Comparison of ENCODE assay signal across 21 cellular contexts in the genomic region with DNA sequence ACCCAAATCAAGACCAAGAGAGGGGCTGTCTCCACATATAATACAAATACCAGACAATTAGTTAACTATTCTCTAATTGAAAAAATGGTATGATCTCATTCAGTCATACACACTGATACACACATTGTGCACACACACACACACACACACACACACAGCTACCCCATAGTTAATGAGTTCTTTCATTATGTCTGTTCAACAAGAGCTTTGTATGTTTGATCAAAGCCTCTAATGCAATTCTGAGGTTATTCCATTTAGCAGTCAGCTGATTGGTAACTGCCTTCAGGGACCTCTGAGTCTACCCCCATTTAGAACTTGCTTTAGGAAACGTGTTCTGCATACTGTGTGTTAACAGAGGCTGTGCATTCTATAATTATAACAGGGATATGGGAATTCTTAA.
DNase-seq lines count a peak whose midpoint lies in the region; ATAC-seq, FAIRE-seq and TF ChIP-seq lines count a peak whose summit lies in the region.
"Had no signal": no experiment of that assay in that cellular context is flagged by ENCODE, and none has a peak within 500 bp of the region (broad histone marks: within the 10 kb centered on the region; RNA-seq: fewer than 3 reads in every experiment).

No MANE protein-coding gene starts in this region.

- in situ Hi-C loops in mammary epithelial cell (cut with MboI; ENCODE audit: low sequenced_read_pairs in 2 of 2) (no loop called here), HepG2 (cut with HindIII; ENCODE audit: extremely low pct_ligation_motif_present, low pct_unique_long_range_greater_than_20kb) (no loop called here)

- H3K27ac ChIP-seq in caudate nucleus (ENCODE audit: low read depth, low read length) (peak overlapping the region; percentile 83), mammary epithelial cell (ENCODE audit: insufficient read depth, low read depth, low read length) (no peak overlapping the region), HepG2 (ENCODE audit: extremely low read length, insufficient read depth, low read length) (no peak overlapping the region)
- H3K27ac ChIP-seq: GM23248 had no signal

- no peak for TF ChIP-seq CTCF in mammary epithelial cell (conservative IDR thresholded peaks at IDR 0.05 in 1 of 2, IDR thresholded peaks at IDR 0.05 in 1 of 2; ENCODE audit: extremely low read depth in 1 of 2, insufficient read depth in 1 of 2, low read depth in 1 of 2, low read length in 2 of 2)
- TF ChIP-seq CTCF in HepG2 (CRISPR knock-in tag; IDR thresholded peaks at IDR 0.05), result no peak

- CTCF ChIA-PET in mammary epithelial cell (lab: Charles Lee; ENCODE audit: low non-redundant PET), result no interaction called here
- CTCF ChIA-PET in HepG2 (lab: Yijun Ruan, JAX; ENCODE audit: low intra/inter-chr PET ratio, low total read pairs), result no interaction called here

- FAIRE-seq in HepG2 (lab: Jason Lieb, UNC), result no peak
- FAIRE-seq: GM12891 had no signal

- 0% methylated on average over 1 of the region's 1 CpG for WGBS in mammary epithelial cell (ENCODE audit: low coverage, missing lambda C conversion rate)
- WGBS in HepG2 (ENCODE audit: low lambda C conversion rate), result 100% methylated on average over 1 of the region's 1 CpG

- no peak overlapping the region for H3K4me3 ChIP-seq in mammary epithelial cell (replicated peaks in 1 of 3; ENCODE audit: insufficient read depth in 1 of 3, low read depth in 2 of 3, low read length in 3 of 3)
- H3K4me3 ChIP-seq in HepG2 (replicated peaks in 1 of 3; ENCODE audit: insufficient read depth in 1 of 3, low read depth in 2 of 3, low read length in 3 of 3), result no peak overlapping the region
- H3K4me3 ChIP-seq: GM23248 had no signal

- no peaks in the 10 kb centered on the region for H3K36me3 Mint-ChIP-seq in stimulated activated naive B cell treated with anti-CD40 and anti-IgM and Interleukin-4, amounts not matched to agents 10 μg/mL and 1 μg/mL and 100 μg/mL, for 72 hours

- peaks cover 2% of the 10 kb centered on the region for H3K9me3 ChIP-seq in mammary epithelial cell (replicated peaks; ENCODE audit: insufficient read depth, low read length)
- H3K9me3 ChIP-seq in HepG2 (ENCODE audit: low read length), result no peaks in the 10 kb centered on the region

- H4K20me1 ChIP-seq in mammary epithelial cell (ENCODE audit: insufficient read depth, low read length) (no peaks in the 10 kb centered on the region), HepG2 (ENCODE audit: insufficient read depth, low read length) (no peaks in the 10 kb centered on the region)

- H3K4me2 ChIP-seq in mammary epithelial cell (ENCODE audit: insufficient read depth, low read depth, low read length), result no peak overlapping the region
- H3K4me2 ChIP-seq in HepG2 (ENCODE audit: low read depth, low read length), result no peak overlapping the region

- H3K4me1 Mint-ChIP-seq in stimulated activated naive B cell treated with anti-CD40 and anti-IgM and Interleukin-4, amounts not matched to agents 10 μg/mL and 1 μg/mL and 100 μg/mL, for 72 hours, result no peaks in the 10 kb centered on the region
- H3K4me1 Mint-ChIP-seq: B cell had no signal

- no peak for TF ChIP-seq EP300 in HepG2 (IDR thresholded peaks at IDR 0.05; ENCODE audit: low read depth in 2 of 2, low read length in 2 of 2)
- TF ChIP-seq EP300 in HepG2 (CRISPR knock-in tag; IDR thresholded peaks at IDR 0.05; ENCODE audit: borderline replicate concordance), result no peak

- H3K79me2 ChIP-seq in mammary epithelial cell (ENCODE audit: insufficient read depth, low read length) (no peaks in the 10 kb centered on the region), HepG2 (ENCODE audit: insufficient read depth, low read length) (peaks cover 4% of the 10 kb centered on the region)

- TF ChIP-seq RAD21 in HepG2 (CRISPR knock-in tag; IDR thresholded peaks at IDR 0.05), result no peak

- TF ChIP-seq POLR2A in HepG2 (IDR thresholded peaks at IDR 0.05; ENCODE audit: insufficient read depth in 1 of 2, low read depth in 2 of 2, low read length in 2 of 2), result no peak

- dilution Hi-C loops in mammary epithelial cell (cut with HindIII; ENCODE audit: low sequenced_read_pairs), result no loop called here

- no peak overlapping the region for H3K27ac Mint-ChIP-seq in stimulated activated naive B cell treated with anti-CD40 and anti-IgM and Interleukin-4, amounts not matched to agents 10 μg/mL and 1 μg/mL and 100 μg/mL, for 72 hours
- H3K27ac Mint-ChIP-seq: B cell had no signal

- H3K4me1 ChIP-seq in mammary epithelial cell (ENCODE audit: insufficient read depth, low read length) (no peaks in the 10 kb centered on the region), HepG2 (ENCODE audit: insufficient read depth, low read length) (peaks cover 36% of the 10 kb centered on the region)

- peaks cover 0 to 4% of the 10 kb centered on the region in 2 donors for H3K9me3 Mint-ChIP-seq in stimulated activated naive B cell treated with anti-CD40 and anti-IgM and Interleukin-4, amounts not matched to agents 10 μg/mL and 1 μg/mL and 100 μg/mL, for 72 hours

- intact Hi-C loops in head of caudate nucleus (cut with DNase I), result no loop called here
- intact Hi-C loops in mammary epithelial cell (cut with micrococcal nuclease), result no loop called here
- intact Hi-C loops in HepG2 (cut with micrococcal nuclease; ENCODE audit: unreplicated experiment), result no loop called here

- H3K27me3 Mint-ChIP-seq in stimulated activated naive B cell treated with anti-CD40 and anti-IgM and Interleukin-4, amounts not matched to agents 10 μg/mL and 1 μg/mL and 100 μg/mL, for 72 hours, result no peaks in the 10 kb centered on the region
- H3K27me3 Mint-ChIP-seq: B cell had no signal

- DNase-seq in COLO829 (ENCODE audit: low spot score), result peak; percentile 19
- DNase-seq in caudate nucleus (lab: John Stamatoyannopoulos, UW), result peak in 42 of 61 donors; percentile 1 to 82 (median 32)
- DNase-seq in head of caudate nucleus, result peak in 37 of 42 donors; percentile 8 to 84 (median 50)
- peak; percentile 98 for DNase-seq in pons (ENCODE audit: low spot score)
- DNase-seq in DMS 273 treated with DMSO at 0.1 percent for 48 hours (lab: John Stamatoyannopoulos, UW), result no peak
- no peak for DNase-seq in mammary epithelial cell
- no peak for DNase-seq in HepG2 (ENCODE audit: low spot score)
- no peak for DNase-seq in stimulated activated naive B cell treated with anti-CD40 and anti-IgM and Interleukin-4, amounts not matched to agents 10 μg/mL and 1 μg/mL and 100 μg/mL, for 72 hours
- DNase-seq: 8988T; EL; GM23248; HCEC 1CT; NCI-H1092 treated with DMSO at 0.1 percent for 48 hours; NCI-H146; NCI-H2081 treated with DMSO at 0.1 percent for 48 hours; NCI-H446 treated with DMSO at 0.1 percent for 48 hours; NCI-H69; NK-92 treated with Interleukin-12 subunit alpha and Interleukin-12 subunit beta, amount 100 ng/mL, for 24 hours; SHP77 had no signal

- H3K27me3 ChIP-seq in mammary epithelial cell (ENCODE audit: insufficient read depth, low read length) (no peaks in the 10 kb centered on the region), HepG2 (ENCODE audit: control insufficient read depth in 1 of 2, insufficient read depth in 2 of 2, low read length in 2 of 2) (no peaks in the 10 kb centered on the region)

- H2AFZ ChIP-seq in mammary epithelial cell (ENCODE audit: low read depth, low read length) (no peak overlapping the region), HepG2 (ENCODE audit: low read length) (no peak overlapping the region)
- H2AFZ ChIP-seq: GM23248 had no signal

- no peak for ATAC-seq in HepG2
- no peak for ATAC-seq in stimulated activated naive B cell treated with anti-CD40 and anti-IgM and Interleukin-4, amounts not matched to agents 10 μg/mL and 1 μg/mL and 100 μg/mL, for 72 hours (replicated peaks)

- no peak overlapping the region for H3K4me3 Mint-ChIP-seq in stimulated activated naive B cell treated with anti-CD40 and anti-IgM and Interleukin-4, amounts not matched to agents 10 μg/mL and 1 μg/mL and 100 μg/mL, for 72 hours
- H3K4me3 Mint-ChIP-seq: B cell had no signal

- H3K9ac ChIP-seq in mammary epithelial cell (ENCODE audit: insufficient read depth, low read length), result no peak overlapping the region
- no peak overlapping the region for H3K9ac ChIP-seq in HepG2 (ENCODE audit: insufficient read depth, low read depth, low read length)
- H3K9ac ChIP-seq: GM23248 had no signal

- BruUV-seq in mammary epithelial cell (replicated peaks; lab: Mats Ljungman, UMichigan) (no TSS peak), HepG2 (replicated peaks; lab: Mats Ljungman, UMichigan) (no TSS peak)

- H3K36me3 ChIP-seq in mammary epithelial cell (ENCODE audit: insufficient read depth, low read length) (no peaks in the 10 kb centered on the region), HepG2 (replicated peaks in 1 of 2; ENCODE audit: control insufficient read depth in 1 of 2, insufficient read depth in 2 of 2, low read length in 2 of 2) (no peaks in the 10 kb centered on the region)

- POLR2A ChIA-PET in HepG2 (lab: Yijun Ruan, JAX), result no interaction called here

TF ChIP-seq in HepG2, 621 proteins besides CTCF, POLR2A, EP300 and RAD21:
- TF ChIP-seq PPARG (CRISPR knock-in tag; conservative IDR thresholded peaks at IDR 0.05) (no peak), GATAD2A (CRISPR knock-in tag; IDR thresholded peaks at IDR 0.05) (no peak)

Comparison
In these comparisons a context has a peak if more than half of its experiments do, and no peak if none do; other contexts are left out.
1. DNase-seq: peak in COLO829 (single experiment), caudate nucleus (42 of 61), head of caudate nucleus (37 of 42) and pons (single experiment); none in DMS 273 treated with DMSO at 0.1 percent for 48 hours (single experiment), mammary epithelial cell (single experiment), HepG2 (single experiment) and stimulated activated naive B cell treated with anti-CD40 and anti-IgM and Interleukin-4, amounts not matched to agents 10 μg/mL and 1 μg/mL and 100 μg/mL, for 72 hours (single experiment).